9 cellular contexts compared by ENCODE assay signal in genomic region chrX:111868726-111869638, GRCh38. TPM values are rescaled to one million over a fixed set of nuclear protein-coding genes. Genes with fewer than 3 reads are reported as not detected.
DNase-seq lines count a peak whose midpoint lies in the region; ATAC-seq and TF ChIP-seq lines count a peak whose summit lies in the region.
"Had no signal": no experiment of that assay in that cellular context is flagged by ENCODE, and none has a peak within 500 bp of the region (broad histone marks: within the 10 kb centered on the region; RNA-seq: fewer than 3 reads in every experiment).

No MANE protein-coding gene starts in this region.

- peak overlapping the region; percentile 47 for H3K27ac Mint-ChIP-seq in nephron progenitor cell
- H3K27ac Mint-ChIP-seq in activated T-helper 2 cell treated with anti-CD3 and anti-CD28 coated beads, Interferon-gamma antibody, Interleukin-2, Interleukin-4, amounts not matched to agents 10 μg/mL and 5 μg/mL and 100 μg/mL, durations not matched to agents 14 hours and 24 hours and 36 hours = no peak overlapping the region

- H3K27me3 Mint-ChIP-seq in nephron progenitor cell (ENCODE audit: low read depth, poor library complexity) = peaks cover 6% of the 10 kb centered on the region
- H3K27me3 Mint-ChIP-seq in activated T-helper 2 cell treated with anti-CD3 and anti-CD28 coated beads, Interferon-gamma antibody, Interleukin-2, Interleukin-4, amounts not matched to agents 10 μg/mL and 5 μg/mL and 100 μg/mL, durations not matched to agents 14 hours and 24 hours and 36 hours (ENCODE audit: low read depth) = peaks cover 4% of the 10 kb centered on the region

- no peak for TF ChIP-seq CTCF in nephron progenitor cell (IDR thresholded peaks at IDR 0.05)

- DNase-seq in NCI-H460 (ENCODE audit: extremely low read depth, low read depth) (peak; percentile 4), nephron progenitor cell (no peak), NCI-H2029 (lab: John Stamatoyannopoulos, UW) (no peak), cerebellar nuclear complex (lab: John Stamatoyannopoulos, UW) (no peak)
- DNase-seq in activated T-helper 2 cell treated with anti-CD3 and anti-CD28 coated beads, Interferon-gamma antibody, Interleukin-2, Interleukin-4, amounts not matched to agents 10 μg/mL and 5 μg/mL and 100 μg/mL, durations not matched to agents 14 hours and 24 hours and 36 hours (ENCODE audit: low spot score) = no peak
- no peak for DNase-seq in activated naive CD4-positive, alpha-beta T cell treated with Interleukin-2 at 50 U/mL for 16 hours

- H3K4me3 Mint-ChIP-seq in nephron progenitor cell = no peak overlapping the region
- H3K4me3 Mint-ChIP-seq in activated T-helper 2 cell treated with anti-CD3 and anti-CD28 coated beads, Interferon-gamma antibody, Interleukin-2, Interleukin-4, amounts not matched to agents 10 μg/mL and 5 μg/mL and 100 μg/mL, durations not matched to agents 14 hours and 24 hours and 36 hours (ENCODE audit: low read depth) = no peak overlapping the region

- intact Hi-C loops in activated T-helper 2 cell treated with anti-CD3 and anti-CD28 coated beads, Interferon-gamma antibody, Interleukin-2, Interleukin-4, amounts not matched to agents 10 μg/mL and 5 μg/mL and 100 μg/mL, durations not matched to agents 14 hours and 24 hours and 36 hours (cut with micrococcal nuclease) = no loop called here

- ATAC-seq in GM18909 (IDR thresholded peaks at IDR 0.05; ENCODE audit: poor library complexity, unreplicated experiment) (peak; percentile 56), HG02642 (IDR thresholded peaks at IDR 0.05; ENCODE audit: poor library complexity, unreplicated experiment) (peak; percentile 74)

- no peaks in the 10 kb centered on the region for H3K36me3 Mint-ChIP-seq in nephron progenitor cell (ENCODE audit: low read depth)
- no peaks in the 10 kb centered on the region for H3K36me3 Mint-ChIP-seq in activated T-helper 2 cell treated with anti-CD3 and anti-CD28 coated beads, Interferon-gamma antibody, Interleukin-2, Interleukin-4, amounts not matched to agents 10 μg/mL and 5 μg/mL and 100 μg/mL, durations not matched to agents 14 hours and 24 hours and 36 hours (ENCODE audit: low read depth)

- no peaks in the 10 kb centered on the region for H3K9me3 Mint-ChIP-seq in nephron progenitor cell
- no peaks in the 10 kb centered on the region for H3K9me3 Mint-ChIP-seq in activated T-helper 2 cell treated with anti-CD3 and anti-CD28 coated beads, Interferon-gamma antibody, Interleukin-2, Interleukin-4, amounts not matched to agents 10 μg/mL and 5 μg/mL and 100 μg/mL, durations not matched to agents 14 hours and 24 hours and 36 hours

- peaks cover 12% of the 10 kb centered on the region for H3K4me1 Mint-ChIP-seq in nephron progenitor cell
- H3K4me1 Mint-ChIP-seq in activated T-helper 2 cell treated with anti-CD3 and anti-CD28 coated beads, Interferon-gamma antibody, Interleukin-2, Interleukin-4, amounts not matched to agents 10 μg/mL and 5 μg/mL and 100 μg/mL, durations not matched to agents 14 hours and 24 hours and 36 hours (ENCODE audit: low read depth) = no peaks in the 10 kb centered on the region

RNA-seq across cellular contexts. Expression of gene TRPC5OS, which starts 7.0 kb away (rescaled TPM):
- not detected in 2 replicates for total RNA-seq in NCI-H460 (2014; rRNA removed; shearing (Covaris generic))
- not detected in 2 replicates for polyA plus RNA-seq in NCI-H460 (2014; cell fraction: nucleus; rRNA removed)
- total RNA-seq in activated T-helper 2 cell treated with anti-CD3 and anti-CD28 coated beads, Interferon-gamma antibody, Interleukin-2, Interleukin-4, amounts not matched to agents 10 μg/mL and 5 μg/mL and 100 μg/mL, durations not matched to agents 14 hours and 24 hours and 36 hours = not detected in 2 replicates
- total RNA-seq: frontal cortex had no signal
